In genomic region chr6:72864236-72864635, GRCh38 we compare ENCODE assay signal across 28 cellular contexts.
"Had no signal": no experiment of that assay in that cellular context is flagged by ENCODE, and none has a peak within 500 bp of the region (broad histone marks: within the 10 kb centered on the region; RNA-seq: fewer than 3 reads in every experiment).

No MANE protein-coding gene starts in this region.

- H3K27me3 Mint-ChIP-seq: activated naive CD8-positive, alpha-beta T cell treated with anti-CD3 and anti-CD28 coated beads, Interleukin-2, amount 50 U/mL, for 24 hours had no signal

- H3K27ac Mint-ChIP-seq: activated naive CD4-positive, alpha-beta T cell treated with anti-CD3 and anti-CD28 coated beads, Interleukin-2, amount 50 U/mL, for 72 hours; activated naive CD8-positive, alpha-beta T cell treated with anti-CD3 and anti-CD28 coated beads, Interleukin-2, amount 50 U/mL, for 24 hours had no signal

- H3K9me3 ChIP-seq: ascending aorta, body of pancreas, SJCRH30, SK-N-SH had no signal

- H3K4me1 ChIP-seq: SJCRH30 had no signal

- H3K36me3 ChIP-seq: ascending aorta, SJCRH30 had no signal

- H3K27ac ChIP-seq: body of pancreas, KMS-11, SJCRH30 had no signal

- H3K9me3 Mint-ChIP-seq: activated naive CD4-positive, alpha-beta T cell treated with anti-CD3 and anti-CD28 coated beads, Interleukin-2, amount 50 U/mL, for 72 hours; activated naive CD8-positive, alpha-beta T cell treated with anti-CD3 and anti-CD28 coated beads, Interleukin-2, amount 50 U/mL, for 24 hours; activated T-cell treated with anti-CD3 and anti-CD28 coated beads, Interleukin-2, amount 50 U/mL, for 4 hours had no signal

- H3K27me3 ChIP-seq: ascending aorta, body of pancreas, SJCRH30 had no signal

- H3K4me3 Mint-ChIP-seq: activated naive CD8-positive, alpha-beta T cell treated with anti-CD3 and anti-CD28 coated beads, Interleukin-2, amount 50 U/mL, for 24 hours; activated T-cell treated with anti-CD3 and anti-CD28 coated beads, Interleukin-2, amount 50 U/mL, for 4 hours had no signal

- ATAC-seq: activated CD4-positive, CD25-positive, alpha-beta regulatory T cell treated with anti-CD3 and anti-CD28 coated beads, Interleukin-2, amount 50 U/mL, for 24 hours; activated naive CD4-positive, alpha-beta T cell treated with anti-CD3 and anti-CD28 coated beads, Interleukin-2, amount 50 U/mL, for 72 hours; activated naive CD8-positive, alpha-beta T cell treated with anti-CD3 and anti-CD28 coated beads, Interleukin-2, amount 50 U/mL, for 24 hours; activated T-cell treated with anti-CD3 and anti-CD28 coated beads, Interleukin-2, amount 50 U/mL, for 4 hours; body of pancreas; Panc1 had no signal

- H3K36me3 Mint-ChIP-seq: activated naive CD4-positive, alpha-beta T cell treated with anti-CD3 and anti-CD28 coated beads, Interleukin-2, amount 50 U/mL, for 72 hours had no signal

- DNase-seq: activated CD4-positive, alpha-beta T cell treated with anti-CD3 and anti-CD28 coated beads for 4 hours; activated CD4-positive, alpha-beta T cell treated with anti-CD3 and anti-CD28 coated beads, Interleukin-2, amount 50 U/mL, for 48 hours; activated effector memory CD4-positive, alpha-beta T cell treated with anti-CD3 and anti-CD28 coated beads, Interleukin-2, amount 50 U/mL, for 16 hours; activated naive CD4-positive, alpha-beta T cell treated with Interleukin-2 at 50 U/mL for 16 hours; activated naive CD8-positive, alpha-beta T cell treated with anti-CD3 and anti-CD28 coated beads, Interleukin-2, amount 50 U/mL, for 24 hours; activated T-cell treated with anti-CD3 and anti-CD28 coated beads, Interleukin-2, amount 50 U/mL, for 4 hours; amniotic stem cell; body of pancreas; central memory CD4-positive, alpha-beta T cell; NCI-H1092 treated with DMSO at 0.1 percent for 48 hours; NCI-H1417 treated with DMSO at 0.1 percent for 48 hours; NCI-H1694; NCI-H2107; NCI-H2171 treated with DMSO at 0.1 percent for 48 hours; NCI-H226; NCI-H510A; NCI-H69; NK-92 treated with Interleukin-12 subunit alpha and Interleukin-12 subunit beta, amount 100 ng/mL, for 24 hours; Right ventricle myocardium superior; RPMI8226; SJCRH30; SK-N-SH; T-helper 1 cell had no signal

- H3K4me3 ChIP-seq: ascending aorta, body of pancreas, SJCRH30 had no signal
